In genomic region chr2:190694479-190694878, GRCh38 we compare ENCODE assay signal across 17 cellular contexts. TPM values are rescaled to one million over a fixed set of nuclear protein-coding genes. Genes with fewer than 3 reads are reported as not detected.
DNase-seq lines count a peak whose midpoint lies in the region; ATAC-seq, FAIRE-seq and TF ChIP-seq lines count a peak whose summit lies in the region.
"Had no signal": no experiment of that assay in that cellular context is flagged by ENCODE, and none has a peak within 500 bp of the region (broad histone marks: within the 10 kb centered on the region; RNA-seq: fewer than 3 reads in every experiment).

No MANE protein-coding gene starts in this region.

- TF ChIP-seq CTCF in A549 (IDR thresholded peaks at IDR 0.05) (no peak), IMR-90 (conservative IDR thresholded peaks at IDR 0.05; ENCODE audit: low read depth, low read length) (no peak)

- no peak overlapping the region for H3K14ac ChIP-seq in IMR-90 (replicated peaks; ENCODE audit: low read depth, low read length)

- dilution Hi-C loops in IMR-90 (cut with HindIII; ENCODE audit: low sequenced_read_pairs, unreplicated experiment) = no loop called here

- H2AK5ac ChIP-seq in IMR-90 (ENCODE audit: low read depth, low read length) = no peak overlapping the region

- no peak overlapping the region for H3K9ac ChIP-seq in IMR-90 (ENCODE audit: low read depth, low read length)
- H3K9ac ChIP-seq: BLaER1 had no signal

- no peak for DNase-seq in activated T-cell treated with anti-CD3 and anti-CD28 coated beads, Interleukin-2, amount 50 U/mL, for 24 hours
- DNase-seq in activated T-cell treated with anti-CD3 and anti-CD28 coated beads, Interleukin-2, amount 50 U/mL, for 4 hours = no peak
- DNase-seq in A549 (ENCODE audit: low read depth in 1 of 2, low spot score in 1 of 2) (no peak), IMR-90 (no peak), kidney tubule cell (ENCODE audit: low spot score) (no peak)
- DNase-seq in activated CD4-positive, alpha-beta T cell treated with anti-CD3 and anti-CD28 coated beads, Interleukin-2, amount 10 ng/mL, durations not matched to agents 24 days and 14 days = no peak
- DNase-seq: AML-193; CD4-positive, CD25-positive, alpha-beta regulatory T cell; DMS79; GOT3; H9 had no signal

- H3K4ac ChIP-seq in IMR-90 (ENCODE audit: low read depth, low read length) = no peak overlapping the region

- ATAC-seq in activated T-cell treated with anti-CD3 and anti-CD28 coated beads, Interleukin-2, amount 50 U/mL, for 4 hours = no peak
- no peak for ATAC-seq in A549
- no peak for ATAC-seq in IMR-90 (ENCODE audit: low read depth)
- ATAC-seq in HG03025 (IDR thresholded peaks at IDR 0.05; ENCODE audit: low FRiP score, unreplicated experiment) = no peak

- no peak overlapping the region for H3K4me3 ChIP-seq in A549
- H3K4me3 ChIP-seq in IMR-90 (ENCODE audit: insufficient read depth, low read depth, low read length) = no peak overlapping the region
- H3K4me3 ChIP-seq: BLaER1 had no signal

- H4K91ac ChIP-seq in IMR-90 (ENCODE audit: insufficient read depth, low read depth, low read length) = no peak overlapping the region

- no peak overlapping the region for H4K5ac ChIP-seq in IMR-90 (ENCODE audit: low read depth, low read length)

- peak overlapping the region; percentile 73 for H3K27ac Mint-ChIP-seq in activated T-cell treated with anti-CD3 and anti-CD28 coated beads, Interleukin-2, amount 50 U/mL, for 24 hours
- H3K27ac Mint-ChIP-seq in activated CD4-positive, alpha-beta T cell treated with anti-CD3 and anti-CD28 coated beads, Interleukin-2, amount 10 ng/mL, durations not matched to agents 24 days and 14 days = no peak overlapping the region
- H3K27ac Mint-ChIP-seq: CD4-positive, CD25-positive, alpha-beta regulatory T cell had no signal

- H3K9me1 ChIP-seq in IMR-90 (ENCODE audit: insufficient read depth, low read length) = no peaks in the 10 kb centered on the region

- no peak overlapping the region for H3K18ac ChIP-seq in IMR-90 (ENCODE audit: low read depth, low read length)

- TF ChIP-seq EP300 in A549 (IDR thresholded peaks at IDR 0.05) = no peak

- intact Hi-C loops in IMR-90 (cut with micrococcal nuclease) = loop anchor here (5.0 kb wide), 1 partner anchor 48 kb away; no protein-coding TSS in a partner anchor
- intact Hi-C loops in activated CD4-positive, alpha-beta T cell treated with anti-CD3 and anti-CD28 coated beads, Interleukin-2, amount 10 ng/mL, durations not matched to agents 24 days and 14 days (cut with micrococcal nuclease) = loop anchor here (2.0 kb wide), 1 partner anchor 46 kb away; the partner anchor contains the start of gene NAB1

- no peak overlapping the region for H2BK5ac ChIP-seq in IMR-90 (ENCODE audit: low read depth, low read length, poor library complexity, severe bottlenecking)

- POLR2A ChIA-PET in A549 (lab: Yijun Ruan, JAX) (no interaction called here), IMR-90 (lab: Charles Lee; ENCODE audit: unreplicated experiment) (no interaction called here)

- CTCF ChIA-PET in A549 (lab: Yijun Ruan, JAX) (interaction anchor here (0.6 to 3.4 kb wide), 3 partner anchors 9 to 311 kb away, joined by 3 to 10 read pairs (median 3); no protein-coding TSS in a partner anchor), IMR-90 (lab: Yijun Ruan, JAX) (interaction anchor here (0.6 kb wide), 1 partner anchor 183 kb away, joined by 10 read pairs; no protein-coding TSS in a partner anchor)

- H3K27me3 Mint-ChIP-seq in activated T-cell treated with anti-CD3 and anti-CD28 coated beads, Interleukin-2, amount 50 U/mL, for 24 hours = no peaks in the 10 kb centered on the region
- no peaks in the 10 kb centered on the region for H3K27me3 Mint-ChIP-seq in activated T-cell treated with anti-CD3 and anti-CD28 coated beads, Interleukin-2, amount 50 U/mL, for 4 hours (ENCODE audit: low read depth)
- no peaks in the 10 kb centered on the region for H3K27me3 Mint-ChIP-seq in activated CD4-positive, alpha-beta T cell treated with anti-CD3 and anti-CD28 coated beads, Interleukin-2, amount 10 ng/mL, durations not matched to agents 24 days and 14 days
- H3K27me3 Mint-ChIP-seq: CD4-positive, CD25-positive, alpha-beta regulatory T cell had no signal

- no peak for FAIRE-seq in A549 (lab: Jason Lieb, UNC)
- peak; percentile 90 for FAIRE-seq in endometrium (lab: Jason Lieb, UNC)
- FAIRE-seq: GM12891 had no signal

- WGBS in A549 (ENCODE audit: missing lambda C conversion rate) = 88% methylated on average over 11 of the region's 11 CpGs
- 80% methylated on average over 3 of the region's 11 CpGs; no CpG with 5 or more reads in 1 of the 2 experiments for WGBS in IMR-90 (ENCODE audit: extremely low coverage in 2 of 2, insufficient read length in 1 of 2), 2 experiments

- TF ChIP-seq RAD21 in A549 (conservative IDR thresholded peaks at IDR 0.05 in 1 of 2, IDR thresholded peaks at IDR 0.05 in 1 of 2) (no peak), IMR-90 (IDR thresholded peaks at IDR 0.05; ENCODE audit: low read length) (no peak)

- no peak overlapping the region for H2BK20ac ChIP-seq in IMR-90 (ENCODE audit: low read depth, low read length)

- H3K27ac ChIP-seq in A549 (no peak overlapping the region), IMR-90 (ENCODE audit: insufficient read depth, low read length) (no peak overlapping the region)
- H3K27ac ChIP-seq: 22Rv1, BLaER1, HL-60 had no signal

- no TSS peak for BruUV-seq in IMR-90 (replicated peaks; lab: Mats Ljungman, UMichigan)

- no peaks in the 10 kb centered on the region; a peak in 1 of 4 replicates for H3K79me1 ChIP-seq in IMR-90 (ENCODE audit: low read depth in 1 of 2, low read length in 2 of 2)

- H3K9me3 ChIP-seq in A549 (no peaks in the 10 kb centered on the region), IMR-90 (ENCODE audit: control insufficient read depth, insufficient read depth, low read length) (no peaks in the 10 kb centered on the region)
- H3K9me3 ChIP-seq: BLaER1 had no signal

- no peaks in the 10 kb centered on the region for H4K20me1 ChIP-seq in IMR-90 (ENCODE audit: insufficient read depth, low read length)
- H4K20me1 ChIP-seq: BLaER1 had no signal

- H4K8ac ChIP-seq in IMR-90 (ENCODE audit: low read depth in 2 of 2, low read length in 2 of 2) = no peak overlapping the region

- H3K56ac ChIP-seq in IMR-90 (ENCODE audit: extremely low read depth, insufficient read depth, low read length) = no peak overlapping the region

- H3K4me1 ChIP-seq in A549 (no peaks in the 10 kb centered on the region), IMR-90 (ENCODE audit: control insufficient read depth, insufficient read depth, low read length) (no peaks in the 10 kb centered on the region; the same call in 1 of the 2 replicates)
- H3K4me1 ChIP-seq: BLaER1 had no signal

- H2BK15ac ChIP-seq in IMR-90 (ENCODE audit: low read depth, low read length) = no peak overlapping the region

- H3K4me3 Mint-ChIP-seq in activated T-cell treated with anti-CD3 and anti-CD28 coated beads, Interleukin-2, amount 50 U/mL, for 24 hours = no peak overlapping the region
- no peak overlapping the region for H3K4me3 Mint-ChIP-seq in activated T-cell treated with anti-CD3 and anti-CD28 coated beads, Interleukin-2, amount 50 U/mL, for 4 hours
- no peak overlapping the region for H3K4me3 Mint-ChIP-seq in activated CD4-positive, alpha-beta T cell treated with anti-CD3 and anti-CD28 coated beads, Interleukin-2, amount 10 ng/mL, durations not matched to agents 24 days and 14 days
- H3K4me3 Mint-ChIP-seq: H9 had no signal

- H3K4me2 ChIP-seq in A549 = no peak overlapping the region
- H3K4me2 ChIP-seq in IMR-90 (ENCODE audit: low read depth, low read length) = no peak overlapping the region
- H3K4me2 ChIP-seq: BLaER1 had no signal

- H3K23ac ChIP-seq in IMR-90 (ENCODE audit: low read depth, low read length) = no peak overlapping the region

- in situ Hi-C loops in IMR-90 (cut with MboI; ENCODE audit: low sequenced_read_pairs) = no loop called here

- H2BK120ac ChIP-seq in IMR-90 (ENCODE audit: low read depth, low read length) = no peak overlapping the region

- TF ChIP-seq POLR2A in A549 (IDR thresholded peaks at IDR 0.05; ENCODE audit: low read length) (no peak), IMR-90 (IDR thresholded peaks at IDR 0.05; ENCODE audit: low read depth, low read length) (no peak)

- H2AFZ ChIP-seq in IMR-90 (replicated peaks; ENCODE audit: low read length, poor library complexity) = no peak overlapping the region

- H3K27me3 ChIP-seq in IMR-90 (ENCODE audit: control insufficient read depth, insufficient read depth, low read length) = no peaks in the 10 kb centered on the region
- H3K27me3 ChIP-seq: BLaER1 had no signal

- peaks cover 5% of the 10 kb centered on the region for H3K9me3 Mint-ChIP-seq in activated T-cell treated with anti-CD3 and anti-CD28 coated beads, Interleukin-2, amount 50 U/mL, for 24 hours
- H3K9me3 Mint-ChIP-seq in activated T-cell treated with anti-CD3 and anti-CD28 coated beads, Interleukin-2, amount 50 U/mL, for 4 hours = no peaks in the 10 kb centered on the region
- peaks cover 11% of the 10 kb centered on the region for H3K9me3 Mint-ChIP-seq in activated CD4-positive, alpha-beta T cell treated with anti-CD3 and anti-CD28 coated beads, Interleukin-2, amount 10 ng/mL, durations not matched to agents 24 days and 14 days
- H3K9me3 Mint-ChIP-seq: H9 had no signal

- H3K36me3 Mint-ChIP-seq in activated T-cell treated with anti-CD3 and anti-CD28 coated beads, Interleukin-2, amount 50 U/mL, for 24 hours (ENCODE audit: low read depth) = peaks cover 49% of the 10 kb centered on the region
- peaks cover 21% of the 10 kb centered on the region for H3K36me3 Mint-ChIP-seq in activated T-cell treated with anti-CD3 and anti-CD28 coated beads, Interleukin-2, amount 50 U/mL, for 4 hours (ENCODE audit: insufficient read depth)
- H3K36me3 Mint-ChIP-seq in activated CD4-positive, alpha-beta T cell treated with anti-CD3 and anti-CD28 coated beads, Interleukin-2, amount 10 ng/mL, durations not matched to agents 24 days and 14 days (ENCODE audit: low read depth) = peaks cover 28% of the 10 kb centered on the region

- H3K36me3 ChIP-seq in IMR-90 (ENCODE audit: control insufficient read depth, insufficient read depth, low read length) = peaks cover 2% of the 10 kb centered on the region; the same call in 1 of the 2 replicates

- no peak overlapping the region for H2AK9ac ChIP-seq in IMR-90 (replicated peaks; ENCODE audit: low read depth, low read length, poor library complexity)

- H3K4me1 Mint-ChIP-seq in activated T-cell treated with anti-CD3 and anti-CD28 coated beads, Interleukin-2, amount 50 U/mL, for 24 hours (ENCODE audit: low read depth) = peaks cover 46% of the 10 kb centered on the region
- peaks cover 22% of the 10 kb centered on the region for H3K4me1 Mint-ChIP-seq in activated T-cell treated with anti-CD3 and anti-CD28 coated beads, Interleukin-2, amount 50 U/mL, for 4 hours (ENCODE audit: low read depth)
- peaks cover 18% of the 10 kb centered on the region for H3K4me1 Mint-ChIP-seq in activated CD4-positive, alpha-beta T cell treated with anti-CD3 and anti-CD28 coated beads, Interleukin-2, amount 10 ng/mL, durations not matched to agents 24 days and 14 days

RNA-seq across cellular contexts. Expression of gene NAB1, which starts 45.6 kb away (rescaled TPM):
- total RNA-seq in activated T-cell treated with anti-CD3 and anti-CD28 coated beads, Interleukin-2, amount 50 U/mL, for 4 hours = 10 to 100 TPM; 27.0 to 36.4 (median 33.8) TPM
- polyA plus RNA-seq in A549 (2011; rRNA removed) (55.6 and 67.3 TPM in 2 replicates), A549 (2017; fragmentation: RNase III; extraction: RNeasy Plus Mini Kit Qiagen cat#74134 plus additional on column Dnase treatment) (31.8 to 37.8 TPM (median 37.6 TPM) in 3 replicates), IMR-90 (2012; rRNA removed) (9.6 and 11.9 TPM in 2 replicates)
- polyA plus RNA-seq in A549 (2012; cell fraction: cytosol; rRNA removed) = 16.7 and 17.6 TPM in 2 replicates
- polyA plus RNA-seq in A549 (2012; cell fraction: nucleus; rRNA removed) = 15.7 and 20.3 TPM in 2 replicates
- 60.9 and 70.4 TPM in 2 replicates for polyA minus RNA-seq in A549 (2011; rRNA and poly(A)+ RNA removed)
- 31.2 and 33.6 TPM in 2 replicates for total RNA-seq in IMR-90 (2012; rRNA removed)
- polyA plus RNA-seq in IMR-90 (2012; cell fraction: cytosol; rRNA removed) = 4.2 and 5.0 TPM in 2 replicates
- 10.8 and 32.4 TPM in 2 replicates for polyA plus RNA-seq in IMR-90 (2012; cell fraction: nucleus; rRNA removed; ENCODE audit: low replicate concordance)
- 34.1 and 37.4 TPM in 2 replicates for total RNA-seq in activated CD4-positive, alpha-beta T cell treated with anti-CD3 and anti-CD28 coated beads, Interleukin-2, amount 10 ng/mL, durations not matched to agents 24 days and 14 days
